In genomic region chrX:137041329-137041728, GRCh38 we compare ENCODE assay signal across 41 cellular contexts. TPM values are rescaled to one million over a fixed set of nuclear protein-coding genes. Genes with fewer than 3 reads are reported as not detected.
"Had no signal": no experiment of that assay in that cellular context is flagged by ENCODE, and none has a peak within 500 bp of the region (broad histone marks: within the 10 kb centered on the region; RNA-seq: fewer than 3 reads in every experiment).

No MANE protein-coding gene starts in this region.

- H3K9me3 Mint-ChIP-seq: activated B cell treated with CpG ODN at 0.5 μM for 24 hours; activated CD4-positive, alpha-beta memory T cell treated with anti-CD3 and anti-CD28 coated beads for 36 hours; activated CD4-positive, alpha-beta T cell treated with anti-CD3 and anti-CD28 coated beads, Interleukin-2, amount 10 ng/mL, durations not matched to agents 24 days and 14 days; activated CD8-positive, alpha-beta T cell treated with anti-CD3 and anti-CD28 coated beads for 36 hours; activated naive CD4-positive, alpha-beta T cell treated with anti-CD3 and anti-CD28 coated beads for 36 hours; activated naive CD4-positive, alpha-beta T cell treated with anti-CD3 and anti-CD28 coated beads, Interleukin-2, amount 50 U/mL, for 72 hours; activated naive CD8-positive, alpha-beta T cell treated with anti-CD3 and anti-CD28 coated beads for 36 hours; activated T-cell treated with anti-CD3 and anti-CD28 coated beads, Interleukin-2, amount 50 U/mL, for 4 hours; activated T-cell treated with anti-CD3 and anti-CD28 coated beads, Interleukin-2, amount 50 U/mL, for 72 hours; activated T-helper 1 cell treated with anti-CD3 and anti-CD28 coated beads, Interleukin-12 subunit alpha, Interleukin-12 subunit beta, Interleukin-2, Interleukin-4 antibody, amounts not matched to agents 30 ng/mL and 10 ng/mL and 1 ng/mL, durations not matched to agents 14 hours and 24 hours and 36 hours; activated T-helper 17 cell treated with anti-CD3 and anti-CD28 coated beads, Interleukin-2, amount 50 U/mL, for 72 hours; central memory CD8-positive, alpha-beta T cell; T-helper 1 cell treated with Interleukin-12 subunit alpha and Interleukin-12 subunit beta and Interleukin-4 antibody, amounts not matched to agents 30 μg/mL and 1 μg/mL, for 36 hours; T-helper 2 cell treated with Interferon-gamma antibody and Interleukin-4, amounts not matched to agents 5 μg/mL and 100 μg/mL, for 36 hours had no signal

- H3K4me3 ChIP-seq: adrenal gland, body of pancreas, breast epithelium, cardiac muscle cell had no signal

- H3K27me3 Mint-ChIP-seq: activated B cell treated with CpG ODN at 0.5 μM for 24 hours; activated T-helper 17 cell treated with anti-CD3 and anti-CD28 coated beads, Interleukin-2, amount 50 U/mL, for 72 hours had no signal

- H3K4me3 Mint-ChIP-seq: activated B cell treated with CpG ODN at 0.5 μM for 24 hours; activated CD4-positive, alpha-beta memory T cell treated with anti-CD3 and anti-CD28 coated beads for 36 hours; activated CD4-positive, alpha-beta T cell treated with anti-CD3 and anti-CD28 coated beads, Interleukin-2, amount 10 ng/mL, durations not matched to agents 24 days and 14 days; activated CD8-positive, alpha-beta T cell treated with anti-CD3 and anti-CD28 coated beads for 36 hours; activated naive CD4-positive, alpha-beta T cell treated with anti-CD3 and anti-CD28 coated beads for 36 hours; activated naive CD8-positive, alpha-beta T cell treated with anti-CD3 and anti-CD28 coated beads for 36 hours; activated T-cell treated with anti-CD3 and anti-CD28 coated beads, Interleukin-2, amount 50 U/mL, for 4 hours; activated T-cell treated with anti-CD3 and anti-CD28 coated beads, Interleukin-2, amount 50 U/mL, for 72 hours; activated T-helper 1 cell treated with anti-CD3 and anti-CD28 coated beads, Interleukin-12 subunit alpha, Interleukin-12 subunit beta, Interleukin-2, Interleukin-4 antibody, amounts not matched to agents 30 ng/mL and 10 ng/mL and 1 ng/mL, durations not matched to agents 14 hours and 24 hours and 36 hours; activated T-helper 17 cell treated with anti-CD3 and anti-CD28 coated beads, Interleukin-2, amount 50 U/mL, for 72 hours; central memory CD8-positive, alpha-beta T cell; T-helper 1 cell treated with Interleukin-12 subunit alpha and Interleukin-12 subunit beta and Interleukin-4 antibody, amounts not matched to agents 30 μg/mL and 1 μg/mL, for 36 hours; T-helper 2 cell treated with Interferon-gamma antibody and Interleukin-4, amounts not matched to agents 5 μg/mL and 100 μg/mL, for 36 hours had no signal

- H3K9me3 ChIP-seq: adrenal gland, body of pancreas, breast epithelium had no signal

- FAIRE-seq: TTC549 had no signal

- H3K36me3 ChIP-seq: adrenal gland, brain microvascular endothelial cell, breast epithelium, cardiac muscle cell had no signal

- ATAC-seq: activated CD8-positive, alpha-beta T cell treated with anti-CD3 and anti-CD28 coated beads for 36 hours; activated naive CD4-positive, alpha-beta T cell treated with anti-CD3 and anti-CD28 coated beads, Interleukin-2, amount 50 U/mL, for 72 hours; activated T-cell treated with anti-CD3 and anti-CD28 coated beads, Interleukin-2, amount 50 U/mL, for 4 hours; activated T-cell treated with anti-CD3 and anti-CD28 coated beads, Interleukin-2, amount 50 U/mL, for 72 hours; activated T-helper 17 cell treated with anti-CD3 and anti-CD28 coated beads, Interleukin-2, amount 50 U/mL, for 72 hours; body of pancreas had no signal

- H3K36me3 Mint-ChIP-seq: activated CD4-positive, alpha-beta memory T cell treated with anti-CD3 and anti-CD28 coated beads for 36 hours; activated naive CD4-positive, alpha-beta T cell treated with anti-CD3 and anti-CD28 coated beads, Interleukin-2, amount 50 U/mL, for 72 hours; activated naive CD8-positive, alpha-beta T cell treated with anti-CD3 and anti-CD28 coated beads for 36 hours had no signal

- H3K4me1 Mint-ChIP-seq: activated B cell treated with CpG ODN at 0.5 μM for 24 hours; activated CD4-positive, alpha-beta T cell treated with anti-CD3 and anti-CD28 coated beads, Interleukin-2, amount 10 ng/mL, durations not matched to agents 24 days and 14 days; activated naive CD8-positive, alpha-beta T cell treated with anti-CD3 and anti-CD28 coated beads for 36 hours; activated T-helper 17 cell treated with anti-CD3 and anti-CD28 coated beads, Interleukin-2, amount 50 U/mL, for 72 hours; central memory CD8-positive, alpha-beta T cell had no signal

- H3K27ac ChIP-seq: adrenal gland, body of pancreas, brain microvascular endothelial cell, breast epithelium, cardiac muscle cell, VCaP had no signal

- H3K27me3 ChIP-seq: body of pancreas, brain microvascular endothelial cell had no signal

- DNase-seq: activated B cell treated with CpG ODN at 0.5 μM for 24 hours; activated CD4-positive, alpha-beta memory T cell treated with anti-CD3 and anti-CD28 coated beads for 36 hours; activated CD4-positive, alpha-beta T cell treated with anti-CD3 and anti-CD28 coated beads for 4 hours; activated CD4-positive, alpha-beta T cell treated with anti-CD3 and anti-CD28 coated beads, Interleukin-2, amount 10 ng/mL, durations not matched to agents 24 days and 14 days; activated CD4-positive, alpha-beta T cell treated with anti-CD3 and anti-CD28 coated beads, Interleukin-2, amount 50 U/mL, for 1 hour; activated CD4-positive, alpha-beta T cell treated with anti-CD3 and anti-CD28 coated beads, Interleukin-2, amount 50 U/mL, for 4 hours; activated CD4-positive, CD25-positive, alpha-beta regulatory T cell treated with anti-CD3 and anti-CD28 coated beads, Interleukin-2, amount 50 U/mL, for 72 hours; activated CD8-positive, alpha-beta memory T cell treated with anti-CD3 and anti-CD28 coated beads, Interleukin-2, amount 50 U/mL, for 4 hours; activated CD8-positive, alpha-beta T cell treated with anti-CD3 and anti-CD28 coated beads for 36 hours; activated effector memory CD4-positive, alpha-beta T cell treated with anti-CD3 and anti-CD28 coated beads, Interleukin-2, amount 50 U/mL, for 16 hours; activated gamma-delta T cell treated with Interleukin-2 at 50 U/mL for 16 hours; activated naive CD4-positive, alpha-beta T cell; activated naive CD4-positive, alpha-beta T cell treated with anti-CD3 and anti-CD28 coated beads for 36 hours; activated naive CD8-positive, alpha-beta T cell treated with anti-CD3 and anti-CD28 coated beads for 36 hours; activated T-cell treated with anti-CD3 and anti-CD28 coated beads for 4 hours; activated T-cell treated with anti-CD3 and anti-CD28 coated beads, Interleukin-2, amount 50 U/mL, for 1 hour; activated T-cell treated with anti-CD3 and anti-CD28 coated beads, Interleukin-2, amount 50 U/mL, for 4 hours; activated T-cell treated with anti-CD3 and anti-CD28 coated beads, Interleukin-2, amount 50 U/mL, for 72 hours; adrenal gland; amniotic stem cell; aorta; body of pancreas; brain microvascular endothelial cell; caudate nucleus; cerebellar nuclear complex; T-helper 1 cell; T-helper 2 cell; T-helper 9 cell had no signal

- H3K27ac Mint-ChIP-seq: activated B cell treated with CpG ODN at 0.5 μM for 24 hours; activated CD4-positive, alpha-beta memory T cell treated with anti-CD3 and anti-CD28 coated beads for 36 hours; activated CD4-positive, alpha-beta T cell treated with anti-CD3 and anti-CD28 coated beads, Interleukin-2, amount 10 ng/mL, durations not matched to agents 24 days and 14 days; activated CD8-positive, alpha-beta T cell treated with anti-CD3 and anti-CD28 coated beads for 36 hours; activated naive CD4-positive, alpha-beta T cell treated with anti-CD3 and anti-CD28 coated beads for 36 hours; activated naive CD4-positive, alpha-beta T cell treated with anti-CD3 and anti-CD28 coated beads, Interleukin-2, amount 50 U/mL, for 72 hours; activated naive CD8-positive, alpha-beta T cell treated with anti-CD3 and anti-CD28 coated beads for 36 hours; activated T-cell treated with anti-CD3 and anti-CD28 coated beads, Interleukin-2, amount 50 U/mL, for 72 hours; activated T-helper 1 cell treated with anti-CD3 and anti-CD28 coated beads, Interleukin-12 subunit alpha, Interleukin-12 subunit beta, Interleukin-2, Interleukin-4 antibody, amounts not matched to agents 30 ng/mL and 10 ng/mL and 1 ng/mL, durations not matched to agents 14 hours and 24 hours and 36 hours; activated T-helper 17 cell treated with anti-CD3 and anti-CD28 coated beads, Interleukin-2, amount 50 U/mL, for 72 hours; T-helper 1 cell treated with Interleukin-12 subunit alpha and Interleukin-12 subunit beta and Interleukin-4 antibody, amounts not matched to agents 30 μg/mL and 1 μg/mL, for 36 hours; T-helper 2 cell treated with Interferon-gamma antibody and Interleukin-4, amounts not matched to agents 5 μg/mL and 100 μg/mL, for 36 hours had no signal

- H3K4me1 ChIP-seq: adrenal gland, body of pancreas, breast epithelium had no signal

RNA-seq across cellular contexts. Expression of gene GPR101, which starts 7.5 kb away (rescaled TPM):
- total RNA-seq: activated B cell treated with CpG ODN at 0.5 μM for 24 hours; activated CD4-positive, alpha-beta memory T cell treated with anti-CD3 and anti-CD28 coated beads for 36 hours; activated CD8-positive, alpha-beta memory T cell treated with anti-CD3 and anti-CD28 coated beads for 36 hours; activated CD8-positive, alpha-beta T cell treated with anti-CD3 and anti-CD28 coated beads for 36 hours; activated naive CD8-positive, alpha-beta T cell treated with anti-CD3 and anti-CD28 coated beads for 36 hours; activated T-cell treated with anti-CD3 and anti-CD28 coated beads, Interleukin-2, amount 50 U/mL, for 4 hours; activated T-helper 17 cell treated with anti-CD3 and anti-CD28 coated beads, Interleukin-2, amount 50 U/mL, for 72 hours; adrenal gland; aorta; astrocyte; body of pancreas; breast epithelium; cardiac muscle cell; chondrocyte had no signal
- polyA plus RNA-seq: adrenal gland, aorta, cardiac muscle cell had no signal
